Comparison of ENCODE assay signal across 8 cellular contexts in the genomic region with DNA sequence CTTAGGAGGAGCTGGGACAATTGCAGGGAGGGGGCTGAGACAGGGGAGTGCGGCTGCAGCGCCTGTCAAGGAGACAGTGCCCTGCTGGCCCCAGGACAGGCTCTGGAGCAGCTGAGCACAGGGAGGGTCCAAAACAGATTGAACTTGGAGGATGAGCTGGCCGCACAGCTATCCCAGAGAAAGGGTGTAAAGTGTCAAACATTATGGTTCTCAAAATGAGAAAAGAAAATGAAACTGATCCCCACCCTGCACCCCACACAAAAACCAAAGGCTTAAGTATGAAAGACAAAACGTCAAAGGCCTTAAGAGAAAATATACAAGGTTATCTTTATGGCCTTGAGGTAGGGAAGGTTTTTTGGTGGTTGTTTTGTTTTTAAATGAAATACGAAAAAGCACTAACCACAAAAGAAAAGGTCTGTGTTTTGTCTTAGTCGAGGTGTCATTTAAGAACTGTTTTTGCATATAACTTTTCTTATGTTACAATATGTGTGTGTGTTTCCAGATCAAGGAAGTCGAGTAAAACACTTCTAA.
A peak's percentile ranks its signal among the peaks of the same experiment; 100 is the strongest.
DNase-seq lines count a peak whose midpoint lies in the region; ATAC-seq and TF ChIP-seq lines count a peak whose summit lies in the region.

No MANE protein-coding gene starts in this region.

- no peak overlapping the region for H3K27ac ChIP-seq in RWPE2 (ENCODE audit: poor library complexity, severe bottlenecking)
- H3K27ac ChIP-seq in stomach smooth muscle (ENCODE audit: low read length): peak overlapping the region; percentile 63

- DNase-seq in GM10266 (ENCODE audit: extremely low spot score): peak; percentile 83
- peak; percentile 13 for DNase-seq in RWPE2 (ENCODE audit: low spot score)
- peak; percentile 57 for DNase-seq in fibroblast of the aortic adventitia (ENCODE audit: low read depth)
- no peak for DNase-seq in amniotic stem cell (lab: John Stamatoyannopoulos, UW)
- DNase-seq in RPMI8226: no peak
- no peak for DNase-seq in NK-92 (lab: John Stamatoyannopoulos, UW; ENCODE audit: unreplicated experiment)

- no peak overlapping the region for H3K4me3 ChIP-seq in RWPE2 (ENCODE audit: severe bottlenecking)
- H3K4me3 ChIP-seq in fibroblast of the aortic adventitia (ENCODE audit: low read depth, low read length): peak overlapping the region; percentile 40
- H3K4me3 ChIP-seq in stomach smooth muscle (ENCODE audit: low read length in 2 of 2): peak overlapping the region in 1 of 2 donors; percentile 24

- peak; percentile 60 for ATAC-seq in GM21825 (IDR thresholded peaks at IDR 0.05; ENCODE audit: unreplicated experiment)
- ATAC-seq in RWPE2 (ENCODE audit: low read depth): no peak

- H3K36me3 ChIP-seq in RWPE2 (ENCODE audit: low read depth) (no peaks in the 10 kb centered on the region), stomach smooth muscle (ENCODE audit: control insufficient read depth in 2 of 2, insufficient read depth in 2 of 2, low read length in 2 of 2) (no peaks in the 10 kb centered on the region)

- H3K4me1 ChIP-seq in RWPE2 (ENCODE audit: insufficient read depth, poor library complexity, severe bottlenecking): peaks cover 10% of the 10 kb centered on the region
- peaks cover 90% of the 10 kb centered on the region for H3K4me1 ChIP-seq in stomach smooth muscle (ENCODE audit: control insufficient read depth, insufficient read depth, low read length)

- no peak for TF ChIP-seq CTCF in GM10266 (IDR thresholded peaks at IDR 0.05; ENCODE audit: control insufficient read depth, insufficient read depth, low read depth, missing control alignments)
- no peak for TF ChIP-seq CTCF in RWPE2 (IDR thresholded peaks at IDR 0.05; ENCODE audit: poor library complexity, severe bottlenecking)
- no peak for TF ChIP-seq CTCF in fibroblast of the aortic adventitia (IDR thresholded peaks at IDR 0.05; ENCODE audit: insufficient read depth, low read length)

- H3K27me3 ChIP-seq in RWPE2 (ENCODE audit: insufficient read depth, poor library complexity, severe bottlenecking): no peaks in the 10 kb centered on the region
- no peaks in the 10 kb centered on the region for H3K27me3 ChIP-seq in stomach smooth muscle (ENCODE audit: control insufficient read depth in 1 of 2, insufficient read depth in 2 of 2, low read length in 2 of 2)

- H3K9ac ChIP-seq in stomach smooth muscle (ENCODE audit: low read length in 2 of 2): peak overlapping the region in 1 of 2 donors; percentile 12

- H3K9me3 ChIP-seq in RWPE2 (ENCODE audit: severe bottlenecking) (no peaks in the 10 kb centered on the region), stomach smooth muscle (ENCODE audit: control insufficient read depth in 2 of 2, low read length in 2 of 2) (no peaks in the 10 kb centered on the region)

Comparison
In these comparisons a context has a peak if more than half of its experiments do, and no peak if none do; other contexts are left out.
1. DNase-seq: peak in GM10266 (single experiment), RWPE2 (single experiment) and fibroblast of the aortic adventitia (single experiment); none in amniotic stem cell (single experiment), RPMI8226 (single experiment) and NK-92 (single experiment).